Comparison of ENCODE assay signal across 24 cellular contexts in the genomic region with DNA sequence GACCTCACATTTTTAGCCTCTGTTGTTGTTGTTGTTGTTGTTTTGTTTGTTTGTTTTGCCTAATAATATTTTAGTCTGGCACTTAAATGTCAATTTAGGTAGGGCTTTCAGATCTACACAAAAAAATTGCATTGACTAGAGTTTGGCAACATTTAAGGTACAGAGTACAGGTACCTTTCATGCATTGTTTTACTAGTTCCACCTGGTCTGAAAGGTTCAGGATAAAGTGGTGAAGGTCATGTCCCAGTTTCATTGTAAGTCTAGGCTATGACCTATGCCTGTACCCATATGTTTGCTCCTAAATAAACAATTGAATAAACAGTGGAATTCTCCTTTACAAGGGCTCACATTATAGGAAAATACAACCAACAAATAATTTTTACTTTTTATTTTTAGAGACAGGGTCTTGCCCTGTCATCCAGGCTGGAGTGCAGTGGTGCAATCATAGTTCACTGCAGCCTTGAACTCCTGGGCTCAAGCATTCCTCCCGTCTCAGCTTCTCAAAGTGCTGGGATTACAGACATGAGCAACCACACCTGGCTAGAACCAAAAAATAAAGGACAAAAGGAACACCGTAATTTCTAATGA. TPM values are rescaled to one million over a fixed set of nuclear protein-coding genes. Genes with fewer than 3 reads are reported as not detected.
"Had no signal": no experiment of that assay in that cellular context is flagged by ENCODE, and none has a peak within 500 bp of the region (broad histone marks: within the 10 kb centered on the region; RNA-seq: fewer than 3 reads in every experiment).

No MANE protein-coding gene starts in this region.

- H3K4me1 ChIP-seq: gastrocnemius medialis, heart right ventricle, left ventricle myocardium inferior, lower lobe of right lung had no signal

- H3K27ac ChIP-seq: epithelial cell of prostate, esophagus squamous epithelium, gastrocnemius medialis, heart right ventricle, left ventricle myocardium inferior, lower lobe of right lung had no signal

- H3K36me3 ChIP-seq: esophagus squamous epithelium, gastrocnemius medialis, heart right ventricle, left ventricle myocardium inferior, lower lobe of right lung had no signal

- H3K27me3 Mint-ChIP-seq: dendritic cell treated with granulocyte-macrophage colony-stimulating factor and Interleukin-4, amounts not matched to agents 40 ng/mL and 50 ng/mL, for 4 days; effector memory CD8-positive, alpha-beta T cell had no signal

- H3K27me3 ChIP-seq: esophagus squamous epithelium had no signal

- H3K36me3 Mint-ChIP-seq: mesothelial cell of epicardium, naive B cell had no signal

- H3K4me3 Mint-ChIP-seq: dendritic cell treated with granulocyte-macrophage colony-stimulating factor and Interleukin-4, amounts not matched to agents 40 ng/mL and 50 ng/mL, for 4 days; effector memory CD8-positive, alpha-beta T cell; endodermal cell; mesothelial cell of epicardium; naive B cell had no signal

- H3K27ac Mint-ChIP-seq: dendritic cell treated with granulocyte-macrophage colony-stimulating factor and Interleukin-4, amounts not matched to agents 40 ng/mL and 50 ng/mL, for 4 days; effector memory CD8-positive, alpha-beta T cell; endodermal cell; mesothelial cell of epicardium; naive B cell had no signal

- H3K9me3 ChIP-seq: esophagus squamous epithelium, gastrocnemius medialis, heart right ventricle, left ventricle myocardium inferior, lower lobe of right lung, mucosa of descending colon had no signal

- H3K4me3 ChIP-seq: esophagus squamous epithelium, gastrocnemius medialis, heart right ventricle, left ventricle myocardium inferior, lower lobe of right lung, mucosa of descending colon had no signal

- H3K9me3 Mint-ChIP-seq: dendritic cell treated with granulocyte-macrophage colony-stimulating factor and Interleukin-4, amounts not matched to agents 40 ng/mL and 50 ng/mL, for 4 days; effector memory CD8-positive, alpha-beta T cell had no signal

- H3K4me1 Mint-ChIP-seq: endodermal cell, naive B cell had no signal

- ATAC-seq: effector memory CD8-positive, alpha-beta T cell; esophagus mucosa; gastrocnemius medialis; heart right ventricle; left cardiac atrium; lower lobe of right lung; mucosa of descending colon had no signal

- DNase-seq: cortex of kidney; effector CD8-positive, alpha-beta T cell; effector memory CD8-positive, alpha-beta T cell; endodermal cell; erythroblast; esophagus squamous epithelium; foreskin fibroblast; foreskin melanocyte; gastrocnemius medialis; glutamatergic neuron; head of caudate nucleus; heart right ventricle; hippocampal formation; left cardiac atrium; left ventricle myocardium inferior; lower lobe of right lung; mesenchymal stem cell; mucosa of descending colon; naive B cell had no signal

RNA-seq across cellular contexts. Expression of a gene that starts 13.8 kb away (rescaled TPM):
- total RNA-seq: dermis microvascular lymphatic vessel endothelial cell had no signal
